Comparison of ENCODE assay signal across 8 cellular contexts in genomic region chr6:14210663-14211595, GRCh38.
DNase-seq lines count a peak whose midpoint lies in the region; ATAC-seq, FAIRE-seq and TF ChIP-seq lines count a peak whose summit lies in the region.

No MANE protein-coding gene starts in this region.

- peaks cover 31% of the 10 kb centered on the region for H3K4me1 ChIP-seq in HepG2 (ENCODE audit: insufficient read depth, low read length)

- H3K4me3 ChIP-seq in HepG2 (replicated peaks in 1 of 3; ENCODE audit: insufficient read depth in 1 of 3, low read depth in 2 of 3, low read length in 3 of 3): peak overlapping the region; percentile 56 to 80 (median 58)

- TF ChIP-seq CTCF in HepG2 (CRISPR knock-in tag; IDR thresholded peaks at IDR 0.05): peak; percentile 75

- peak; percentile 70 for FAIRE-seq in GM19239 (lab: Jason Lieb, UNC)
- no peak for FAIRE-seq in HepG2 (lab: Jason Lieb, UNC)

- H3K36me3 ChIP-seq in HepG2 (replicated peaks in 1 of 2; ENCODE audit: control insufficient read depth in 1 of 2, insufficient read depth in 2 of 2, low read length in 2 of 2): no peaks in the 10 kb centered on the region

- no peaks in the 10 kb centered on the region for H3K9me3 Mint-ChIP-seq in dendritic cell treated with granulocyte-macrophage colony-stimulating factor and Interleukin-4, amounts not matched to agents 40 ng/mL and 50 ng/mL, for 4 days

- H3K79me2 ChIP-seq in HepG2 (ENCODE audit: insufficient read depth, low read length): no peaks in the 10 kb centered on the region

- peak; percentile 99 for TF ChIP-seq RAD21 in HepG2 (CRISPR knock-in tag; IDR thresholded peaks at IDR 0.05)

- no peaks in the 10 kb centered on the region for H3K9me3 ChIP-seq in HepG2 (ENCODE audit: low read length)

- no peak overlapping the region for H2AFZ ChIP-seq in HepG2 (ENCODE audit: low read length)

- peaks cover 0 to 21% of the 10 kb centered on the region in 2 experiments; a peak in 3 of 5 replicates for H3K27me3 ChIP-seq in HepG2 (ENCODE audit: control insufficient read depth in 1 of 2, insufficient read depth in 2 of 2, low read length in 2 of 2)

- peak; percentile 83 for ATAC-seq in HG03442 (IDR thresholded peaks at IDR 0.05; ENCODE audit: unreplicated experiment)
- peak; percentile 91 for ATAC-seq in HepG2

- peaks cover 38% of the 10 kb centered on the region for H3K4me1 Mint-ChIP-seq in dendritic cell treated with granulocyte-macrophage colony-stimulating factor and Interleukin-4, amounts not matched to agents 40 ng/mL and 50 ng/mL, for 4 days (ENCODE audit: low read depth)

- H3K4me2 ChIP-seq in HepG2 (ENCODE audit: low read depth, low read length): peak overlapping the region; percentile 98

- TF ChIP-seq EP300 in HepG2 (IDR thresholded peaks at IDR 0.05; ENCODE audit: low read depth in 2 of 2, low read length in 2 of 2) (peak in 1 of 2 experiments; percentile 87; a peak in 2 of 4 replicates), HepG2 (CRISPR knock-in tag; IDR thresholded peaks at IDR 0.05; ENCODE audit: borderline replicate concordance) (peak; percentile 24; the same call in 1 of the 2 replicates)

- peak overlapping the region; percentile 62; the same call in 1 of the 2 replicates for H3K9ac ChIP-seq in HepG2 (ENCODE audit: insufficient read depth, low read depth, low read length)

- no TSS peak for BruUV-seq in HepG2 (replicated peaks; lab: Mats Ljungman, UMichigan)

- no peaks in the 10 kb centered on the region for H4K20me1 ChIP-seq in HepG2 (ENCODE audit: insufficient read depth, low read length)

- CTCF ChIA-PET in HepG2 (lab: Yijun Ruan, JAX; ENCODE audit: low intra/inter-chr PET ratio, low total read pairs): interaction anchor here (0.7 to 2.0 kb wide), 4 partner anchors 299 to 1412 kb away, joined by 3 to 7 read pairs (median 4); no protein-coding TSS in a partner anchor

- POLR2A ChIA-PET in HepG2 (lab: Yijun Ruan, JAX): no interaction called here

- H3K27me3 Mint-ChIP-seq in dendritic cell treated with granulocyte-macrophage colony-stimulating factor and Interleukin-4, amounts not matched to agents 40 ng/mL and 50 ng/mL, for 4 days: peaks cover 15% of the 10 kb centered on the region

- intact Hi-C loops in dendritic cell treated with granulocyte-macrophage colony-stimulating factor and Interleukin-4, amounts not matched to agents 40 ng/mL and 50 ng/mL, for 4 days (cut with micrococcal nuclease): loop anchor here (5.0 kb wide), 4 partner anchors 496 to 1416 kb away; partner anchors contain the start of gene JARID2
- intact Hi-C loops in HepG2 (cut with micrococcal nuclease; ENCODE audit: unreplicated experiment): loop anchor here (1.0 to 10.0 kb wide), 4 partner anchors 299 to 1281 kb away; partner anchors contain the start of gene JARID2

- H3K27ac ChIP-seq in HepG2 (ENCODE audit: extremely low read length, insufficient read depth, low read length): no peak overlapping the region

- in situ Hi-C loops in HepG2 (cut with HindIII; ENCODE audit: extremely low pct_ligation_motif_present, low pct_unique_long_range_greater_than_20kb): loop anchor here (10.0 to 25.0 kb wide), 4 partner anchors 1026 to 1401 kb away; partner anchors contain the start of gene JARID2

- TF ChIP-seq POLR2A in HepG2 (IDR thresholded peaks at IDR 0.05; ENCODE audit: insufficient read depth in 1 of 2, low read depth in 2 of 2, low read length in 2 of 2): peak in 1 of 2 experiments; percentile 53; a peak in 1 of 4 replicates

- H3K4me3 Mint-ChIP-seq in dendritic cell treated with granulocyte-macrophage colony-stimulating factor and Interleukin-4, amounts not matched to agents 40 ng/mL and 50 ng/mL, for 4 days: peak overlapping the region; percentile 77

- H3K27ac Mint-ChIP-seq in dendritic cell treated with granulocyte-macrophage colony-stimulating factor and Interleukin-4, amounts not matched to agents 40 ng/mL and 50 ng/mL, for 4 days: peak overlapping the region; percentile 81

- H3K36me3 Mint-ChIP-seq in dendritic cell treated with granulocyte-macrophage colony-stimulating factor and Interleukin-4, amounts not matched to agents 40 ng/mL and 50 ng/mL, for 4 days (ENCODE audit: low read depth): no peaks in the 10 kb centered on the region

- WGBS in HepG2 (ENCODE audit: low lambda C conversion rate): 17% methylated on average over 24 of the region's 101 CpGs

- DNase-seq in C1 segment of cervical spinal cord (lab: John Stamatoyannopoulos, UW): peak; percentile 54 to 95 (median 88)
- DNase-seq in GM19239 (ENCODE audit: insufficient read length, low spot score): peak; percentile 98
- peak; percentile 56 for DNase-seq in NCI-H524 treated with DMSO at 0.1 percent for 48 hours (lab: John Stamatoyannopoulos, UW)
- peak; percentile 84 for DNase-seq in activated CD4-positive, alpha-beta T cell treated with anti-CD3 and anti-CD28 coated beads, Interleukin-2, amount 50 U/mL, for 1 hour
- DNase-seq in HepG2 (ENCODE audit: low spot score): peak; percentile 74
- peak; percentile 89 to 95 for DNase-seq in stimulated activated CD4-positive, alpha-beta T cell treated with anti-CD3 and anti-CD28 coated beads, Interleukin-2, amount 100 ng/mL, for 48 hours

TF ChIP-seq in HepG2, 621 proteins besides CTCF, POLR2A, EP300 and RAD21 (continues in another document):
- peak; percentile 58 for TF ChIP-seq ZGPAT (CRISPR knock-in tag; IDR thresholded peaks at IDR 0.05)
- peak; percentile 10; the same call in 1 of the 2 replicates for TF ChIP-seq ATF3 (CRISPR knock-in tag; IDR thresholded peaks at IDR 0.05)
- TF ChIP-seq ELF3 (CRISPR knock-in tag; IDR thresholded peaks at IDR 0.05): no peak
- peak; percentile 90; the same call in 1 of the 2 replicates for TF ChIP-seq RFXANK (CRISPR knock-in tag; IDR thresholded peaks at IDR 0.05)
- TF ChIP-seq ZNF180 (CRISPR knock-in tag; IDR thresholded peaks at IDR 0.05; ENCODE audit: borderline replicate concordance, low read depth): no peak
- no peak for TF ChIP-seq ZNF207 (IDR thresholded peaks at IDR 0.05; ENCODE audit: borderline replicate concordance)
- TF ChIP-seq ZSCAN12 (CRISPR knock-in tag; IDR thresholded peaks at IDR 0.05): 0 out of 2 replicates have a peak, but pooled peaks have one; percentile 25
- no peak for TF ChIP-seq PBX2 (CRISPR knock-in tag; IDR thresholded peaks at IDR 0.05)
- TF ChIP-seq ERF (CRISPR knock-in tag; IDR thresholded peaks at IDR 0.05): 0 out of 2 replicates have a peak, but pooled peaks have one; percentile 19
- TF ChIP-seq, protein P1, sequence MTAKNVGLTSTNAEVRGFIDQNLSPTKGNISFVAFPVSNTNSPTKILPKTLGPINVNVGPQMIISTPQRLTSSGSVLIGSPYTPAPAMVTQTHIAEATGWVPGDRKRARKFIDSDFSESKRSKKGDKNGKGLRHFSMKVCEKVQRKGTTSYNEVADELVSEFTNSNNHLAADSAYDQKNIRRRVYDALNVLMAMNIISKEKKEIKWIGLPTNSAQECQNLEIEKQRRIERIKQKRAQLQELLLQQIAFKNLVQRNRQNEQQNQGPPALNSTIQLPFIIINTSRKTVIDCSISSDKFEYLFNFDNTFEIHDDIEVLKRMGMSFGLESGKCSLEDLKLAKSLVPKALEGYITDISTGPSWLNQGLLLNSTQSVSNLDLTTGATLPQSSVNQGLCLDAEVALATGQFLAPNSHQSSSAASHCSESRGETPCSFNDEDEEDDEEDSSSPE (CRISPR knock-in tag; IDR thresholded peaks at IDR 0.05): peak; percentile 90
- TF ChIP-seq, protein P2, sequence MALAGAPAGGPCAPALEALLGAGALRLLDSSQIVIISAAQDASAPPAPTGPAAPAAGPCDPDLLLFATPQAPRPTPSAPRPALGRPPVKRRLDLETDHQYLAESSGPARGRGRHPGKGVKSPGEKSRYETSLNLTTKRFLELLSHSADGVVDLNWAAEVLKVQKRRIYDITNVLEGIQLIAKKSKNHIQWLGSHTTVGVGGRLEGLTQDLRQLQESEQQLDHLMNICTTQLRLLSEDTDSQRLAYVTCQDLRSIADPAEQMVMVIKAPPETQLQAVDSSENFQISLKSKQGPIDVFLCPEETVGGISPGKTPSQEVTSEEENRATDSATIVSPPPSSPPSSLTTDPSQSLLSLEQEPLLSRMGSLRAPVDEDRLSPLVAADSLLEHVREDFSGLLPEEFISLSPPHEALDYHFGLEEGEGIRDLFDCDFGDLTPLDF (CRISPR knock-in tag; IDR thresholded peaks at IDR 0.05): peak; percentile 60; the same call in 1 of the 2 replicates
